17 cellular contexts compared by ENCODE assay signal in genomic region chrX:100674705-100675104, GRCh38. TPM values are rescaled to one million over a fixed set of nuclear protein-coding genes. Genes with fewer than 3 reads are reported as not detected.
DNase-seq lines count a peak whose midpoint lies in the region; ATAC-seq, FAIRE-seq and TF ChIP-seq lines count a peak whose summit lies in the region.
"Had no signal": no experiment of that assay in that cellular context is flagged by ENCODE, and none has a peak within 500 bp of the region (broad histone marks: within the 10 kb centered on the region; RNA-seq: fewer than 3 reads in every experiment).

No MANE protein-coding gene starts in this region.

- no peak for TF ChIP-seq EP300 in K562 (IDR thresholded peaks at IDR 0.05; ENCODE audit: low read length)

- TF ChIP-seq CTCF in K562 (IDR thresholded peaks at IDR 0.05 in 2 of 3, conservative IDR thresholded peaks at IDR 0.05 in 1 of 3; ENCODE audit: insufficient read depth in 2 of 3, low read depth in 1 of 3, low read length in 3 of 3) = no peak

- TF ChIP-seq POLR2A in GM12891 (IDR thresholded peaks at IDR 0.05; ENCODE audit: low read depth, low read length) (no peak), K562 (conservative IDR thresholded peaks at IDR 0.05) (no peak)

- no peaks in the 10 kb centered on the region for H3K36me3 ChIP-seq in K562 (ENCODE audit: control insufficient read depth, insufficient read depth, low read length)
- H3K36me3 ChIP-seq in H7 (replicated peaks; ENCODE audit: control insufficient read depth, insufficient read depth, low read length) = no peaks in the 10 kb centered on the region
- H3K36me3 ChIP-seq: prostate gland, SJCRH30 had no signal

- no peaks in the 10 kb centered on the region for H3K9me1 ChIP-seq in K562 (ENCODE audit: control insufficient read depth, insufficient read depth, low read length)

- no peaks in the 10 kb centered on the region for H3K4me1 Mint-ChIP-seq in immature natural killer cell

- no peaks in the 10 kb centered on the region for H3K79me2 ChIP-seq in K562 (ENCODE audit: control insufficient read depth, insufficient read depth, low read length)

- DNase-seq in GM12891 (ENCODE audit: insufficient read length, low spot score) = no peak
- DNase-seq in KBM-7 = peak; percentile 42
- peak in 2 of 4 experiments; percentile 11 to 16 for DNase-seq in K562 (ENCODE audit: extremely low read depth in 1 of 4, low spot score in 3 of 4)
- DNase-seq in substantia nigra (lab: John Stamatoyannopoulos, UW) = no peak
- no peak for DNase-seq in immature natural killer cell
- no peak for DNase-seq in GF-D8 (lab: John Stamatoyannopoulos, UW)
- DNase-seq in H7 = no peak
- DNase-seq: central memory CD4-positive, alpha-beta T cell; kidney; NCI-H1417; NCI-H69 had no signal

- no peaks in the 10 kb centered on the region for H3K36me3 Mint-ChIP-seq in immature natural killer cell
- H3K36me3 Mint-ChIP-seq: activated naive CD8-positive, alpha-beta T cell had no signal

- FAIRE-seq in GM12891 (lab: Jason Lieb, UNC) = no peak
- no peak for FAIRE-seq in K562 (lab: Jason Lieb, UNC)
- FAIRE-seq: HTR-8/SVneo, kidney had no signal

- POLR2A ChIA-PET in K562 (lab: Yijun Ruan, JAX) = no interaction called here

- no peak for TF ChIP-seq RAD21 in K562 (CRISPR knock-in tag; conservative IDR thresholded peaks at IDR 0.05 in 1 of 2, IDR thresholded peaks at IDR 0.05 in 1 of 2)

- peak overlapping the region in 1 of 6 donors; percentile 40 for H3K27ac Mint-ChIP-seq in immature natural killer cell
- H3K27ac Mint-ChIP-seq: activated naive CD8-positive, alpha-beta T cell had no signal

- H3K9me3 Mint-ChIP-seq in immature natural killer cell = no peaks in the 10 kb centered on the region

- no peak overlapping the region for H3K4me3 ChIP-seq in K562
- no peak overlapping the region for H3K4me3 ChIP-seq in H7 (ENCODE audit: insufficient read depth, low read depth, low read length)
- H3K4me3 ChIP-seq: prostate gland, SJCRH30 had no signal

- no peaks in the 10 kb centered on the region for H4K20me1 ChIP-seq in K562 (replicated peaks; ENCODE audit: control insufficient read depth, insufficient read depth, low read length)

- intact Hi-C loops in K562 (cut with micrococcal nuclease) = loop anchor here (10.0 kb wide), 1 partner anchor 160 kb away; no protein-coding TSS in a partner anchor

- no peak overlapping the region for H3K4me2 ChIP-seq in K562 (ENCODE audit: insufficient read depth, low read length)

- peak; percentile 45 for ATAC-seq in GM21390 (IDR thresholded peaks at IDR 0.05; ENCODE audit: unreplicated experiment)
- no peak for ATAC-seq in K562

- H3K27me3 ChIP-seq in K562 (ENCODE audit: control insufficient read depth in 2 of 2, insufficient read depth in 2 of 2, low read length in 2 of 2) (no peaks in the 10 kb centered on the region), H7 (ENCODE audit: control insufficient read depth, insufficient read depth, low read length) (no peaks in the 10 kb centered on the region)
- H3K27me3 ChIP-seq: SJCRH30 had no signal

- WGBS in K562 (ENCODE audit: insufficient coverage, low coverage, missing lambda C conversion rate) = 0% methylated on average over 1 of the region's 2 CpGs

- peaks cover 0 to 13% (median 0%) of the 10 kb centered on the region in 3 donors for H3K27me3 Mint-ChIP-seq in immature natural killer cell (ENCODE audit: low read depth in 3 of 3)

- no peaks in the 10 kb centered on the region for H3K4me1 ChIP-seq in K562 (replicated peaks in 1 of 2; ENCODE audit: control insufficient read depth in 2 of 2, insufficient read depth in 2 of 2, low read length in 2 of 2)
- H3K4me1 ChIP-seq: prostate gland had no signal

- H3K4me3 Mint-ChIP-seq in immature natural killer cell = no peak overlapping the region
- H3K4me3 Mint-ChIP-seq: activated naive CD8-positive, alpha-beta T cell had no signal

- no TSS peak for BruUV-seq in K562 (replicated peaks; lab: Mats Ljungman, UMichigan)

- no peak overlapping the region for H2AFZ ChIP-seq in K562 (ENCODE audit: low read depth, low read length)

- CTCF ChIA-PET in K562 (lab: Yijun Ruan, JAX; ENCODE audit: low intra/inter-chr PET ratio) = no interaction called here

- H3K9ac ChIP-seq in K562 (ENCODE audit: insufficient read depth in 1 of 2, low read depth in 2 of 2, low read length in 2 of 2) = no peak overlapping the region

- in situ Hi-C loops in KBM-7 (cut with MboI; ENCODE audit: low pct_unique_long_range_greater_than_20kb, low sequenced_read_pairs) = no loop called here
- in situ Hi-C loops in K562 (cut with MboI) = loop anchor here (25.0 kb wide), 1 partner anchor 513 kb away; no protein-coding TSS in a partner anchor

- H3K27ac ChIP-seq in K562 (ENCODE audit: extremely low read depth, low read depth, low read length) = no peak overlapping the region
- H3K27ac ChIP-seq in substantia nigra (ENCODE audit: low read depth, low read length, poor library complexity, severe bottlenecking) = no peak overlapping the region
- H3K27ac ChIP-seq: prostate gland, SJCRH30, VCaP had no signal

- no peaks in the 10 kb centered on the region for H3K9me3 ChIP-seq in K562 (replicated peaks; ENCODE audit: control insufficient read depth, insufficient read depth, low read depth, low read length)
- H3K9me3 ChIP-seq: prostate gland, SJCRH30 had no signal

RNA-seq across cellular contexts. Expression of gene SRPX2, which starts 30.7 kb away (rescaled TPM):
- 0.03 TPM for polyA plus RNA-seq in GM12891 (2012; ENCODE audit: low read depth, missing spikeins)
- total RNA-seq in K562 (2011; cell fraction: chromatin; rRNA removed; ENCODE audit: low replicate concordance) = not detected in 2 replicates
- total RNA-seq in K562 (2011; cell fraction: nucleolus; rRNA removed) = 0.33 TPM in 1 of 2 replicates, not detected in the other
- not detected in 2 replicates for total RNA-seq in K562 (2011; cell fraction: nucleoplasm; rRNA removed)
- total RNA-seq in K562 (2014; rRNA removed) = not detected in 2 replicates
- total RNA-seq in K562 (2014; rRNA removed; fragmentation: Illumina TruSeq; extraction: Trizol) = not detected in 2 replicates
- total RNA-seq in K562 (2015; rRNA removed; fragmentation: Illumina TruSeq; extraction: Trizol) = not detected in 2 replicates
- total RNA-seq in K562 (2021) = 0.13 TPM in 1 of 2 replicates, not detected in the other
- 0.20 TPM in 1 of 2 replicates, not detected in the other for polyA plus RNA-seq in K562 (2011; rRNA removed)
- polyA plus RNA-seq in K562 (2011; cell fraction: cytosol; rRNA removed) = not detected in 2 replicates
- polyA plus RNA-seq in K562 (2011; cell fraction: nucleus; rRNA removed) = 0.03 TPM in 1 of 2 replicates, not detected in the other
- 0.01 TPM in 2 replicates for polyA plus RNA-seq in K562 (2012)
- polyA plus RNA-seq in K562 (2014; fragmentation: Illumina TruSeq; extraction: Trizol) = not detected in 2 replicates
- not detected for polyA plus RNA-seq in K562 (2014; fragmentation: Nextera tagmentation; extraction: Ambion mirVana)
- polyA plus RNA-seq in K562 (2014; rRNA removed) = not detected in 2 replicates
- not detected in 2 replicates for polyA minus RNA-seq in K562 (2011; rRNA and poly(A)+ RNA removed)
- not detected in 2 replicates for polyA minus RNA-seq in K562 (2011; cell fraction: cytosol; rRNA and poly(A)+ RNA removed)
- not detected in 2 replicates for polyA minus RNA-seq in K562 (2011; cell fraction: nucleus; rRNA and poly(A)+ RNA removed)
- polyA plus RNA-seq in immature natural killer cell = not detected
- total RNA-seq in H7 (2014; rRNA removed; shearing (Covaris generic)) = 1.3 and 2.0 TPM in 2 replicates

RNA-seq across cellular contexts. Expression of gene TSPAN6, which starts 38.1 kb away (rescaled TPM):
- polyA plus RNA-seq in GM12891 (2012; ENCODE audit: low read depth, missing spikeins) = 1.1 TPM
- total RNA-seq in K562 (2011; cell fraction: chromatin; rRNA removed; ENCODE audit: low replicate concordance) = not detected in 2 replicates
- not detected in 2 replicates for total RNA-seq in K562 (2011; cell fraction: nucleolus; rRNA removed)
- 0.38 TPM in 1 of 2 replicates, not detected in the other for total RNA-seq in K562 (2011; cell fraction: nucleoplasm; rRNA removed)
- total RNA-seq in K562 (2014; rRNA removed) (not detected in 2 replicates), K562 (2014; rRNA removed; fragmentation: Illumina TruSeq; extraction: Trizol) (not detected in 2 replicates), K562 (2015; rRNA removed; fragmentation: Illumina TruSeq; extraction: Trizol) (not detected in 2 replicates), K562 (2021) (0.11 and 0.27 TPM in 2 replicates)
- polyA plus RNA-seq in K562 (2011; rRNA removed) (0.22 and 0.68 TPM in 2 replicates), K562 (2014; fragmentation: Illumina TruSeq; extraction: Trizol) (not detected in 2 replicates), K562 (2014; fragmentation: Nextera tagmentation; extraction: Ambion mirVana) (under 1 TPM in 1 of 2 experiments, not detected in 1; 0.04 TPM), K562 (2014; rRNA removed) (0.04 TPM in 1 of 2 replicates, not detected in the other), immature natural killer cell (under 1 TPM in 1 of 3 donors, not detected in 2; 0.64 TPM)
- 0.07 and 0.19 TPM in 2 replicates for polyA plus RNA-seq in K562 (2011; cell fraction: cytosol; rRNA removed)
- 0.23 and 0.59 TPM in 2 replicates for polyA plus RNA-seq in K562 (2011; cell fraction: nucleus; rRNA removed)
- polyA plus RNA-seq in K562 (2012) = 0.09 and 0.12 TPM in 2 replicates
- 0.39 TPM in 1 of 2 replicates, not detected in the other for polyA minus RNA-seq in K562 (2011; rRNA and poly(A)+ RNA removed)
- polyA minus RNA-seq in K562 (2011; cell fraction: cytosol; rRNA and poly(A)+ RNA removed) = 0.55 TPM in 1 of 2 replicates, not detected in the other
- polyA minus RNA-seq in K562 (2011; cell fraction: nucleus; rRNA and poly(A)+ RNA removed) = 0.11 and 0.13 TPM in 2 replicates
- total RNA-seq in H7 (2014; rRNA removed; shearing (Covaris generic)) = 103 and 138 TPM in 2 replicates

RNA-seq across cellular contexts. Expression of gene SYTL4, which starts 57.2 kb away (rescaled TPM):
- 3.7 TPM for polyA plus RNA-seq in GM12891 (2012; ENCODE audit: low read depth, missing spikeins)
- total RNA-seq in K562 (2011; cell fraction: chromatin; rRNA removed; ENCODE audit: low replicate concordance) = 6.5 and 10.4 TPM in 2 replicates
- total RNA-seq in K562 (2011; cell fraction: nucleolus; rRNA removed) = 3.2 and 3.3 TPM in 2 replicates
- total RNA-seq in K562 (2011; cell fraction: nucleoplasm; rRNA removed) = 12.5 and 12.7 TPM in 2 replicates
- total RNA-seq in K562 (2014; rRNA removed) = 0.65 and 1.2 TPM in 2 replicates
- 1.5 and 1.6 TPM in 2 replicates for total RNA-seq in K562 (2014; rRNA removed; fragmentation: Illumina TruSeq; extraction: Trizol)
- 0.65 and 2.1 TPM in 2 replicates for total RNA-seq in K562 (2015; rRNA removed; fragmentation: Illumina TruSeq; extraction: Trizol)
- 0.87 and 1.9 TPM in 2 replicates for total RNA-seq in K562 (2021)
- polyA plus RNA-seq in K562 (2011; rRNA removed) = 8.4 and 9.0 TPM in 2 replicates
- polyA plus RNA-seq in K562 (2011; cell fraction: cytosol; rRNA removed) = 2.8 and 4.7 TPM in 2 replicates
- 10.2 and 13.0 TPM in 2 replicates for polyA plus RNA-seq in K562 (2011; cell fraction: nucleus; rRNA removed)
- polyA plus RNA-seq in K562 (2012) = 2.2 and 5.4 TPM in 2 replicates
- polyA plus RNA-seq in K562 (2014; fragmentation: Illumina TruSeq; extraction: Trizol) = 1.4 and 1.5 TPM in 2 replicates
- 1 to 10 TPM; 1.2 to 1.8 TPM for polyA plus RNA-seq in K562 (2014; fragmentation: Nextera tagmentation; extraction: Ambion mirVana)
- 0.72 and 0.88 TPM in 2 replicates for polyA plus RNA-seq in K562 (2014; rRNA removed)
- 9.2 and 10.4 TPM in 2 replicates for polyA minus RNA-seq in K562 (2011; rRNA and poly(A)+ RNA removed)
- 1.2 and 3.4 TPM in 2 replicates for polyA minus RNA-seq in K562 (2011; cell fraction: cytosol; rRNA and poly(A)+ RNA removed)
- 2.6 and 4.6 TPM in 2 replicates for polyA minus RNA-seq in K562 (2011; cell fraction: nucleus; rRNA and poly(A)+ RNA removed)
- polyA plus RNA-seq in immature natural killer cell = under 1 TPM in 1 of 3 donors, not detected in 2; 0.70 TPM
- 1.2 and 2.4 TPM in 2 replicates for total RNA-seq in H7 (2014; rRNA removed; shearing (Covaris generic))
- total RNA-seq: SJCRH30 had no signal

Comparison
In these comparisons a context has a peak if more than half of its experiments do, and no peak if none do; other contexts are left out.
1. RNA of gene TSPAN6, which starts 38.1 kb away (total RNA-seq): 103 to 138 TPM in H7; 0.11 to 0.38 TPM in K562; every median in the first group is over 10 times any median in the second.